Comparison of ENCODE assay signal across 22 cellular contexts in the genomic region with DNA sequence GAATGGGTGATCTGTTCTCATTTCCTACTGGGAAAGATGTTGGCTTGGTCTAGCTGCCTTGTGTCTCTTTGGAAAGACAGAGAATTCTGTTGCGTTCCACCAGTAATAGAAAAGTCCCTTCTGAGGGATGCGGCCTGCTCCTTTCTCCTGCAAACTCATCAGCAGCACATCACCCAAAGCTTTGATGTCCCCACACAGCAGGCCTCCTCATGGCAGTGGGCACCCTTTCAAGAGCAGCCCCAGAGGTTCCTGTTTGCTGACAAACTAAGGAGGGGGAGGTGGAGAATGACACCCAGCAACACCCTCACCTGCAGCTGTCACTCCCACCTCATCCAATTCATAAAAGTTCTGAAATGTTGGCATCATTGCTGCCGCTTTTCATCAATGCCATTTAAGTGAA.
"Had no signal": no experiment of that assay in that cellular context is flagged by ENCODE, and none has a peak within 500 bp of the region (broad histone marks: within the 10 kb centered on the region; RNA-seq: fewer than 3 reads in every experiment).

No MANE protein-coding gene starts in this region.

- H3K9me3 ChIP-seq: colonic mucosa, esophagus squamous epithelium, gastrocnemius medialis, heart right ventricle, left lung, lower lobe of right lung, mucosa of descending colon had no signal

- ATAC-seq: effector memory CD8-positive, alpha-beta T cell; esophagus mucosa; gastrocnemius medialis; heart right ventricle; left cardiac atrium; left lung; left ventricle myocardium superior; lower lobe of right lung; mucosa of descending colon; naive thymus-derived CD4-positive, alpha-beta T cell had no signal

- H3K27ac ChIP-seq: colonic mucosa, epithelial cell of prostate, esophagus squamous epithelium, gastrocnemius medialis, heart right ventricle, left lung, lower lobe of right lung had no signal

- DNase-seq: colonic mucosa; cortex of kidney; effector CD8-positive, alpha-beta T cell; effector memory CD8-positive, alpha-beta T cell; endodermal cell; erythroblast; esophagus squamous epithelium; foreskin fibroblast; foreskin melanocyte; gastrocnemius medialis; glutamatergic neuron; heart right ventricle; hippocampal formation; left cardiac atrium; left ventricle myocardium superior; lower lobe of right lung; mesenchymal stem cell; mucosa of descending colon; naive thymus-derived CD4-positive, alpha-beta T cell had no signal

- H3K27me3 ChIP-seq: colonic mucosa, esophagus squamous epithelium, gastrocnemius medialis, heart right ventricle, left lung had no signal

- H3K36me3 ChIP-seq: colonic mucosa, esophagus squamous epithelium, gastrocnemius medialis, heart right ventricle, left lung, lower lobe of right lung had no signal

- H3K4me3 ChIP-seq: colonic mucosa, esophagus squamous epithelium, gastrocnemius medialis, heart right ventricle, left lung, lower lobe of right lung, mucosa of descending colon had no signal

- H3K4me1 ChIP-seq: colonic mucosa, gastrocnemius medialis, heart right ventricle, left lung, lower lobe of right lung had no signal
